Comparison of ENCODE assay signal across 1 cellular context in the genomic region with DNA sequence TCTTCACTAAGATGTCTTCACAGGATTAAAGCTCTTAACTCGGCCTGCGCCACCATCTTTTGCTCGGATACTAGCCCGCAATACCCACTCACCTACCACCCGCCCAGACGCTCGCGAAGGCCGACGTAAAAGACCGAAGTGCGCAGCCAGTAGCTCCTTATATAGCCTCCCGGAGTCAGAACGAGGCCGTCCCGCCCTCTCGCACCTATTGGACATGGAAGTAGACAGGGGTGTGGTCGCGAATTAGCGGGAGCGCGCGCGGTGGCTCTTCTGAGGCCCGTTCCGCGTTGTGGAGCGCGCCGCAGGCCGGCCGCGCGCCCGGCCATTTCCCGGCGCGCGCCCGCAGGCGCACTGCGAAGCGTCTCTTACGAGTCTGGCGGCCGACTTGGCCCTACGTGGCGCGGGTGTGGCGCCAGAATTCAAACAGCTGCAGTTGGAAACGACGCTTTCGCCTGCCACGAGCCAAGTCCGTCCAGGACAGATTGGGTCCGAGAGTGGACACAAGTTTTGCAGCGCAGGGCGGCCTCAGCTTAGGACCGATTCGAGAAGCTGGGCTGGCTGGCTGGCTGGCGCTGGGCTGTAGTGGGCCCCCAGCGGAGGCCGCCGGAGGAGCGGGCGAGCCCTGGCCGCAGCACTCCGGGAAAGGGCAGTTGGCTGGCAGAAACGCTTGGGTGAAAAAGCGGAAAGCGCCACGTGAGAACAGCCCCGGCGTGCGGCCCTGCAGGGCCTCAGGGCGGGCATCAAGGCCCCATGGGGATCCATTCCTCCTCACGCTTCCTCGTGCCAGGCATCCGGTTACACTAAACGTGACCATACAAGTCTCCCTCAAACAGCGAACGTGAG.
TF ChIP-seq lines count a peak whose summit lies in the region.

No MANE protein-coding gene starts in this region.

TF ChIP-seq in HEK293, 187 proteins besides CTCF, POLR2A, EP300 and RAD21 (continued from another document):
- TF ChIP-seq, protein P1, sequence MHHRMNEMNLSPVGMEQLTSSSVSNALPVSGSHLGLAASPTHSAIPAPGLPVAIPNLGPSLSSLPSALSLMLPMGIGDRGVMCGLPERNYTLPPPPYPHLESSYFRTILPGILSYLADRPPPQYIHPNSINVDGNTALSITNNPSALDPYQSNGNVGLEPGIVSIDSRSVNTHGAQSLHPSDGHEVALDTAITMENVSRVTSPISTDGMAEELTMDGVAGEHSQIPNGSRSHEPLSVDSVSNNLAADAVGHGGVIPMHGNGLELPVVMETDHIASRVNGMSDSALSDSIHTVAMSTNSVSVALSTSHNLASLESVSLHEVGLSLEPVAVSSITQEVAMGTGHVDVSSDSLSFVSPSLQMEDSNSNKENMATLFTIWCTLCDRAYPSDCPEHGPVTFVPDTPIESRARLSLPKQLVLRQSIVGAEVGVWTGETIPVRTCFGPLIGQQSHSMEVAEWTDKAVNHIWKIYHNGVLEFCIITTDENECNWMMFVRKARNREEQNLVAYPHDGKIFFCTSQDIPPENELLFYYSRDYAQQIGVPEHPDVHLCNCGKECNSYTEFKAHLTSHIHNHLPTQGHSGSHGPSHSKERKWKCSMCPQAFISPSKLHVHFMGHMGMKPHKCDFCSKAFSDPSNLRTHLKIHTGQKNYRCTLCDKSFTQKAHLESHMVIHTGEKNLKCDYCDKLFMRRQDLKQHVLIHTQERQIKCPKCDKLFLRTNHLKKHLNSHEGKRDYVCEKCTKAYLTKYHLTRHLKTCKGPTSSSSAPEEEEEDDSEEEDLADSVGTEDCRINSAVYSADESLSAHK (tag by site-specific recombination; IDR thresholded peaks at IDR 0.05) = peak; percentile 77
- TF ChIP-seq ZNF426 (tag by site-specific recombination; IDR thresholded peaks at IDR 0.05) (no peak), ZNF404 (tag by site-specific recombination; IDR thresholded peaks at IDR 0.05) (no peak), ZNF596 (tag by site-specific recombination; IDR thresholded peaks at IDR 0.05) (no peak), ZNF366 (tag by site-specific recombination; conservative IDR thresholded peaks at IDR 0.05) (peak; percentile 67), ZNF843 (tag by site-specific recombination; IDR thresholded peaks at IDR 0.05) (peak; percentile 76; the same call in 1 of the 2 replicates), RBAK (tag by site-specific recombination; IDR thresholded peaks at IDR 0.05) (no peak), ZNF623 (tag by site-specific recombination; IDR thresholded peaks at IDR 0.05) (peak; percentile 49), ZNF518A (tag by site-specific recombination; conservative IDR thresholded peaks at IDR 0.05; ENCODE audit: low read depth) (no peak; the same call in none of the 2 replicates), ZNF157 (tag by site-specific recombination; IDR thresholded peaks at IDR 0.05) (no peak)
